Comparison of ENCODE assay signal across 18 cellular contexts in the genomic region with DNA sequence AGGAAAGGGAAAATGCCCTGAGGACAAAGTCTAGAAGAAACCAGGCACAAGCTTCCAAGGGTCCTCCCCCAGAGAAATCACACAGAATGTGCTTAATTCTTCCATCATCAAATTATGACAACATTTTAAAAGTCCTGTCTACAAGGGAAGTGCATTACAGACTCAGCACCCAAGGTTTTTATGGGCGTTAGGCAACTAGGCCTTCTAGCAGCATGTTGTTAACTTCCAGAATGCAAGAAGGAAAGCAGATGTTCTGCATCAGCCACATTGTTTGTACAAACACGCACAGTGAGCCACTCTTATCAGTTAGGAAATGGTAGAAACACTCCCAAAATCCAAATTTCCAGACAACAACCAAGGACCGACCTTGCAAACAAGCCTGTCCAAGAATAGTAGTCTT. TPM values are rescaled to one million over a fixed set of nuclear protein-coding genes. Genes with fewer than 3 reads are reported as not detected.
DNase-seq lines count a peak whose midpoint lies in the region; ATAC-seq and TF ChIP-seq lines count a peak whose summit lies in the region.
"Had no signal": no experiment of that assay in that cellular context is flagged by ENCODE, and none has a peak within 500 bp of the region (broad histone marks: within the 10 kb centered on the region; RNA-seq: fewer than 3 reads in every experiment).

No MANE protein-coding gene starts in this region.

- POLR2A ChIA-PET in BJ (lab: Charles Lee): no interaction called here
- POLR2A ChIA-PET in CD8-positive, alpha-beta memory T cell (lab: Charles Lee): no interaction called here

- TF ChIP-seq POLR2A in sigmoid colon (IDR thresholded peaks at IDR 0.05): no peak

- WGBS in sigmoid colon, 2 donors: 70 to 71% methylated on average over 3 of the region's 3 CpGs

- H3K4me3 Mint-ChIP-seq in CD8-positive, alpha-beta memory T cell: no peak overlapping the region
- H3K4me3 Mint-ChIP-seq: activated naive CD8-positive, alpha-beta T cell treated with anti-CD3 and anti-CD28 coated beads, Interleukin-2, amount 50 U/mL, for 24 hours; CD14-positive monocyte; effector memory CD8-positive, alpha-beta T cell; T-helper 17 cell; WTC11 had no signal

- no peak for TF ChIP-seq EP300 in sigmoid colon (IDR thresholded peaks at IDR 0.05)

- DNase-seq in BJ (ENCODE audit: low read depth) (peak; percentile 51), amniotic epithelial cell (ENCODE audit: low read depth) (peak; percentile 86), left cardiac atrium (no peak), sigmoid colon (no peak), kidney glomerular epithelial cell (lab: John Stamatoyannopoulos, UW) (no peak), hypothalamus (lab: John Stamatoyannopoulos, UW) (no peak), T-helper 2 cell (no peak)
- DNase-seq in CD8-positive, alpha-beta memory T cell: no peak
- DNase-seq: activated naive CD8-positive, alpha-beta T cell treated with anti-CD3 and anti-CD28 coated beads, Interleukin-2, amount 50 U/mL, for 24 hours; caudate nucleus; DMS79 treated with DMSO at 0.1 percent for 48 hours; effector memory CD8-positive, alpha-beta T cell; NCI-H1417; stimulated activated CD4-positive, alpha-beta T cell treated with anti-CD3 and anti-CD28 coated beads, Interleukin-4, amount 100 ng/mL, for 24 hours; stimulated activated CD8-positive, alpha-beta memory T cell treated with anti-CD3 and anti-CD28 coated beads, Interleukin-4, amount 100 ng/mL, for 48 hours; T-helper 17 cell had no signal

- no peaks in the 10 kb centered on the region for H3K27me3 Mint-ChIP-seq in CD8-positive, alpha-beta memory T cell
- H3K27me3 Mint-ChIP-seq: activated naive CD8-positive, alpha-beta T cell treated with anti-CD3 and anti-CD28 coated beads, Interleukin-2, amount 50 U/mL, for 24 hours; effector memory CD8-positive, alpha-beta T cell; T-helper 17 cell had no signal

- peak overlapping the region in 3 of 4 donors; percentile 28 to 44 (median 44) for H3K27ac ChIP-seq in sigmoid colon
- no peak overlapping the region for H3K27ac ChIP-seq in CD8-positive, alpha-beta memory T cell (ENCODE audit: low read depth, low read length)

- TF ChIP-seq CTCF in BJ (IDR thresholded peaks at IDR 0.05; ENCODE audit: insufficient read depth, low read depth, low read length): no peak
- no peak for TF ChIP-seq CTCF in sigmoid colon (IDR thresholded peaks at IDR 0.05)

- intact Hi-C loops in left cardiac atrium (cut with DNase I): no loop called here
- intact Hi-C loops in sigmoid colon (cut with DNase I): no loop called here

- no peak overlapping the region for H3K4me3 ChIP-seq in BJ (ENCODE audit: low read depth, low read length)
- H3K4me3 ChIP-seq in sigmoid colon: no peak overlapping the region
- no peak overlapping the region for H3K4me3 ChIP-seq in CD8-positive, alpha-beta memory T cell (ENCODE audit: low read length)

- peak; percentile 59 to 84 for ATAC-seq in left cardiac atrium
- ATAC-seq: activated naive CD8-positive, alpha-beta T cell treated with anti-CD3 and anti-CD28 coated beads, Interleukin-2, amount 50 U/mL, for 24 hours; effector memory CD8-positive, alpha-beta T cell; T-helper 17 cell; WTC11 had no signal

- no peaks in the 10 kb centered on the region for H3K9me3 ChIP-seq in sigmoid colon
- no peaks in the 10 kb centered on the region for H3K9me3 ChIP-seq in CD8-positive, alpha-beta memory T cell (ENCODE audit: low read length)

- H3K36me3 Mint-ChIP-seq in CD8-positive, alpha-beta memory T cell: peaks cover 9 to 94% (median 43%) of the 10 kb centered on the region in 3 donors

- H3K4me1 Mint-ChIP-seq in CD8-positive, alpha-beta memory T cell: peaks cover 4 to 35% (median 29%) of the 10 kb centered on the region in 3 donors
- H3K4me1 Mint-ChIP-seq: CD14-positive monocyte had no signal

- no peaks in the 10 kb centered on the region for H3K27me3 ChIP-seq in BJ (ENCODE audit: control insufficient read depth, insufficient read depth, low read length)
- H3K27me3 ChIP-seq in sigmoid colon: no peaks in the 10 kb centered on the region
- no peaks in the 10 kb centered on the region for H3K27me3 ChIP-seq in CD8-positive, alpha-beta memory T cell (ENCODE audit: insufficient read depth, low read length, poor library complexity, severe bottlenecking)

- peak overlapping the region in 1 of 8 donors; percentile 29 for H3K27ac Mint-ChIP-seq in CD8-positive, alpha-beta memory T cell
- H3K27ac Mint-ChIP-seq: activated naive CD8-positive, alpha-beta T cell treated with anti-CD3 and anti-CD28 coated beads, Interleukin-2, amount 50 U/mL, for 24 hours; CD14-positive monocyte; T-helper 17 cell; WTC11 had no signal

- H3K36me3 ChIP-seq in BJ (ENCODE audit: control insufficient read depth, insufficient read depth, low read length) (peaks cover 3% of the 10 kb centered on the region), sigmoid colon (peaks cover 0 to 39% (median 3%) of the 10 kb centered on the region in 4 donors)
- H3K36me3 ChIP-seq in CD8-positive, alpha-beta memory T cell (ENCODE audit: insufficient read depth, low read length): peaks cover 11% of the 10 kb centered on the region

- CTCF ChIA-PET in BJ (lab: Yijun Ruan, JAX): interaction anchor here (0.6 to 1.3 kb wide), 2 partner anchors 9 to 1432 kb away, joined by 3 to 5 read pairs; no protein-coding TSS in a partner anchor
- CTCF ChIA-PET in CD8-positive, alpha-beta memory T cell (lab: Charles Lee): no interaction called here

- H3K4me1 ChIP-seq in sigmoid colon: peaks cover 0 to 25% (median 16%) of the 10 kb centered on the region in 4 donors
- H3K4me1 ChIP-seq in CD8-positive, alpha-beta memory T cell (ENCODE audit: insufficient read depth, low read length): no peaks in the 10 kb centered on the region

- no peaks in the 10 kb centered on the region for H3K9me3 Mint-ChIP-seq in CD8-positive, alpha-beta memory T cell
- H3K9me3 Mint-ChIP-seq: activated naive CD8-positive, alpha-beta T cell treated with anti-CD3 and anti-CD28 coated beads, Interleukin-2, amount 50 U/mL, for 24 hours; CD14-positive monocyte; effector memory CD8-positive, alpha-beta T cell; WTC11 had no signal

RNA-seq across cellular contexts. Expression of gene SMC5, which starts 26.5 kb away (rescaled TPM):
- polyA plus RNA-seq in BJ (2011; rRNA removed) (7.9 and 15.0 TPM in 2 replicates), sigmoid colon (10 to 100 TPM; 11.4 to 14.3 (median 11.8) TPM)
- 7.2 and 7.8 TPM in 2 replicates for polyA minus RNA-seq in BJ (2011; rRNA and poly(A)+ RNA removed)
- total RNA-seq in left cardiac atrium (10 to 100 TPM; 12.3 to 21.0 TPM), sigmoid colon (10 to 100 TPM; 20.1 to 31.6 (median 23.4) TPM)
- 10 to 100 TPM; 42.2 TPM for total RNA-seq in CD8-positive, alpha-beta memory T cell
- polyA plus RNA-seq in CD8-positive, alpha-beta memory T cell: 18.9 TPM

Comparison
In these comparisons a context has a peak if more than half of its experiments do, and no peak if none do; other contexts are left out.
1. DNase-seq: peak in BJ (single experiment) and amniotic epithelial cell (single experiment); none in left cardiac atrium (single experiment), sigmoid colon (single experiment), kidney glomerular epithelial cell (single experiment), CD8-positive, alpha-beta memory T cell (0 of 5), hypothalamus (0 of 51) and T-helper 2 cell (0 of 5).